23 cellular contexts compared by ENCODE assay signal in genomic region chr13:48346583-48346982, GRCh38.
"Had no signal": no experiment of that assay in that cellular context is flagged by ENCODE, and none has a peak within 500 bp of the region (broad histone marks: within the 10 kb centered on the region; RNA-seq: fewer than 3 reads in every experiment).

No MANE protein-coding gene starts in this region.

- FAIRE-seq: bronchial epithelial cell, RCC 7860 had no signal

- H3K27ac Mint-ChIP-seq: activated CD4-positive, alpha-beta T cell treated with anti-CD3 and anti-CD28 coated beads, Interleukin-2, amount 10 ng/mL, durations not matched to agents 24 days and 14 days; activated naive CD4-positive, alpha-beta T cell treated with anti-CD3 and anti-CD28 coated beads for 36 hours; activated naive CD8-positive, alpha-beta T cell; T-helper 1 cell treated with Interleukin-12 subunit alpha and Interleukin-12 subunit beta and Interleukin-4 antibody, amounts not matched to agents 30 μg/mL and 1 μg/mL, for 36 hours had no signal

- ATAC-seq: SK-N-SH treated with all-trans-retinoic acid at 6 μM for 48 hours had no signal

- DNase-seq: activated CD4-positive, alpha-beta T cell treated with anti-CD3 and anti-CD28 coated beads, Interleukin-2, amount 10 ng/mL, durations not matched to agents 24 days and 14 days; activated CD4-positive, alpha-beta T cell treated with anti-CD3 and anti-CD28 coated beads, Interleukin-2, amount 50 U/mL, for 48 hours; activated CD8-positive, alpha-beta memory T cell treated with anti-CD3 and anti-CD28 coated beads, Interleukin-2, amount 50 U/mL, for 4 hours; activated gamma-delta T cell; activated naive CD4-positive, alpha-beta T cell treated with anti-CD3 and anti-CD28 coated beads for 36 hours; activated T-cell treated with anti-CD3 and anti-CD28 coated beads, Interleukin-2, amount 50 U/mL, for 1 hour; aorta; central memory CD4-positive, alpha-beta T cell; Kasumi-1; KBM-7; NCI-H1048; NCI-H146; NCI-H187 treated with DMSO at 0.1 percent for 48 hours; NCI-H2081 treated with DMSO at 0.1 percent for 48 hours; NCI-H446; NCI-H524; SHP77; SW 1271 had no signal

- H3K4me3 Mint-ChIP-seq: activated CD4-positive, alpha-beta T cell treated with anti-CD3 and anti-CD28 coated beads, Interleukin-2, amount 10 ng/mL, durations not matched to agents 24 days and 14 days; activated naive CD4-positive, alpha-beta T cell treated with anti-CD3 and anti-CD28 coated beads for 36 hours; activated naive CD8-positive, alpha-beta T cell; T-helper 1 cell treated with Interleukin-12 subunit alpha and Interleukin-12 subunit beta and Interleukin-4 antibody, amounts not matched to agents 30 μg/mL and 1 μg/mL, for 36 hours had no signal

- H3K27me3 Mint-ChIP-seq: activated CD4-positive, alpha-beta T cell treated with anti-CD3 and anti-CD28 coated beads, Interleukin-2, amount 10 ng/mL, durations not matched to agents 24 days and 14 days; activated naive CD8-positive, alpha-beta T cell had no signal
